8 cellular contexts compared by ENCODE assay signal in the genomic region with DNA sequence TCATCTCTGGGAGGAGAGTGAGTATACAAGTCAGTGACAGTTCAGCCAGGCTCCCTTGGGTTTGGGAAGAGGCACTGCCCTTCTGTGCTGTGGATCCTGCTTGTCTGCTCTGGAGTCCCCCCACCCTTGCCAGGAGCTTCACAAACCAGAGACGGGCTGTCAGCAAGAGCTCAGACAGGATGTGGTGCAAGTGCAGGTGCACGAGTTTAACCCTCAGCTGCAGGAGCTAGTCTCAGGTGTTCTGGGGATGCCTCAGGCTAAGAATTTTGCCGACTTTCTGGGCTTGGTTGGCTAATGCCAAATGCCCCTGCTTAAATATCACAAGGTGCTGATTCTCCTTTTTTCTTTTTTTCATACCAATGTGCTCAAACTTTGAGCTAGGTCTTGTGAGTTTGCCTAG. TPM values are rescaled to one million over a fixed set of nuclear protein-coding genes. Genes with fewer than 3 reads are reported as not detected.
DNase-seq lines count a peak whose midpoint lies in the region; ATAC-seq, FAIRE-seq and TF ChIP-seq lines count a peak whose summit lies in the region.

No MANE protein-coding gene starts in this region.

- WGBS in small intestine, 3 donors: 37 to 44% (median 38%) methylated on average over 3 of the region's 3 CpGs

- no peaks in the 10 kb centered on the region for H3K9me2 ChIP-seq in PC-9 (ENCODE audit: insufficient read depth)

- CTCF ChIA-PET in PC-9 (lab: Charles Lee): interaction anchor here (0.5 to 1.2 kb wide), 4 partner anchors 23 to 287 kb away, joined by 3 to 10 read pairs (median 4); partner anchors contain the start of genes ZNF282 and ZNF783

- H3K36me3 ChIP-seq in PC-9 (ENCODE audit: low read depth): no peaks in the 10 kb centered on the region
- no peaks in the 10 kb centered on the region for H3K36me3 ChIP-seq in small intestine (ENCODE audit: control insufficient read depth in 2 of 2, insufficient read depth in 2 of 2, low read length in 2 of 2)
- no peaks in the 10 kb centered on the region for H3K36me3 ChIP-seq in WERI-Rb-1

- POLR2A ChIA-PET in PC-9 (lab: Charles Lee; ENCODE audit: unreplicated experiment): interaction anchor here (0.5 to 0.9 kb wide), 3 partner anchors 9 to 115 kb away, joined by 3 to 5 read pairs (median 5); partner anchors contain the start of gene ZNF783

- no peak for ATAC-seq in HG02840 (IDR thresholded peaks at IDR 0.05; ENCODE audit: low FRiP score, unreplicated experiment)

- intact Hi-C loops in PC-9 (cut with micrococcal nuclease; ENCODE audit: unreplicated experiment): loop anchor here (2.0 kb wide), 2 partner anchors 90 to 194 kb away; partner anchors contain the start of genes ZNF282 and ZNF786

- no peaks in the 10 kb centered on the region for H3K27me3 ChIP-seq in PC-9 (ENCODE audit: insufficient read depth, low read depth)
- no peaks in the 10 kb centered on the region for H3K27me3 ChIP-seq in small intestine (ENCODE audit: control insufficient read depth in 2 of 2, insufficient read depth in 2 of 2, low read length in 2 of 2)
- no peaks in the 10 kb centered on the region for H3K27me3 ChIP-seq in WERI-Rb-1 (ENCODE audit: insufficient read depth, low read depth, severe bottlenecking)

- H3K9me3 ChIP-seq in PC-9 (ENCODE audit: insufficient read depth, low read depth) (no peaks in the 10 kb centered on the region), small intestine (ENCODE audit: control insufficient read depth, low read depth) (no peaks in the 10 kb centered on the region), WERI-Rb-1 (ENCODE audit: severe bottlenecking) (no peaks in the 10 kb centered on the region)

- peaks cover 27% of the 10 kb centered on the region for H3F3A ChIP-seq in PC-9 (ENCODE audit: insufficient read depth, low read depth)

- H3K4me1 ChIP-seq in PC-9 (replicated peaks; ENCODE audit: insufficient read depth) (peaks cover 25% of the 10 kb centered on the region), small intestine (ENCODE audit: control insufficient read depth in 2 of 2, insufficient read depth in 1 of 2, low read depth in 1 of 2, low read length in 1 of 2) (peaks cover 0 to 3% of the 10 kb centered on the region in 2 donors)

- H2AFZ ChIP-seq in PC-9: 0 out of 2 replicates have a peak overlapping the region, but pooled peaks have one; percentile 14

- TF ChIP-seq CTCF in GM20000 (IDR thresholded peaks at IDR 0.05; ENCODE audit: extremely low read depth, missing control alignments): no peak
- no peak for TF ChIP-seq CTCF in PC-9 (conservative IDR thresholded peaks at IDR 0.05)
- TF ChIP-seq CTCF in WERI-Rb-1 (IDR thresholded peaks at IDR 0.05; ENCODE audit: low read depth, low read length): no peak

- no peaks in the 10 kb centered on the region; the same call in 1 of the 2 replicates for H4K20me1 ChIP-seq in PC-9 (ENCODE audit: insufficient read depth)

- H3K27ac ChIP-seq in PC-9 (no peak overlapping the region), small intestine (ENCODE audit: low read depth in 1 of 2, low read length in 1 of 2) (no peak overlapping the region), WERI-Rb-1 (no peak overlapping the region)

- DNase-seq in GM20000 (ENCODE audit: low spot score) (peak; percentile 49), PC-9 (no peak), small intestine (peak; percentile 30), NCI-H1694 (lab: John Stamatoyannopoulos, UW) (no peak), NCI-H82 treated with DMSO at 0.1 percent for 48 hours (lab: John Stamatoyannopoulos, UW; ENCODE audit: unreplicated experiment) (no peak), WERI-Rb-1 (no peak)
- DNase-seq in central memory CD4-positive, alpha-beta T cell: peak; percentile 77

- no peak for FAIRE-seq in small intestine (lab: Jason Lieb, UNC)

- H3K4me3 ChIP-seq in PC-9: peak overlapping the region; percentile 62; the same call in 1 of the 2 replicates
- no peak overlapping the region for H3K4me3 ChIP-seq in small intestine (ENCODE audit: low read depth in 1 of 2, low read length in 2 of 2)
- no peak overlapping the region; the same call in 1 of the 2 replicates for H3K4me3 ChIP-seq in WERI-Rb-1 (ENCODE audit: low read depth, low read length)

- peak overlapping the region; percentile 95 for H3K4me2 ChIP-seq in PC-9

- no TSS peak for BruUV-seq in PC-9 (replicated peaks; lab: Mats Ljungman, UMichigan)

- H3K79me2 ChIP-seq in PC-9 (ENCODE audit: low read depth): no peaks in the 10 kb centered on the region

RNA-seq across cellular contexts. Expression of gene ZNF783, which starts 22.3 kb away (rescaled TPM):
- 15.8 and 22.2 TPM in 2 replicates for total RNA-seq in PC-9 (2021)
- 1 to 10 TPM; 3.2 to 5.9 (median 4.0) TPM for polyA plus RNA-seq in small intestine

RNA-seq across cellular contexts. Expression of gene ZNF212, which starts 44.9 kb away (rescaled TPM):
- total RNA-seq in PC-9 (2021): 16.9 and 22.3 TPM in 2 replicates
- polyA plus RNA-seq in small intestine: 10 to 100 TPM in 2 of 3 donors, 1 to 10 TPM in 1; 9.0 to 17.3 (median 15.9) TPM

Comparison
In these comparisons a context has a peak if more than half of its experiments do, and no peak if none do; other contexts are left out.
1. DNase-seq: peak in GM20000 (single experiment), central memory CD4-positive, alpha-beta T cell (single experiment) and small intestine (single experiment); none in PC-9 (0 of 2), NCI-H1694 (single experiment), NCI-H82 treated with DMSO at 0.1 percent for 48 hours (single experiment) and WERI-Rb-1 (single experiment).